Comparison of ENCODE assay signal across 8 cellular contexts in the genomic region with DNA sequence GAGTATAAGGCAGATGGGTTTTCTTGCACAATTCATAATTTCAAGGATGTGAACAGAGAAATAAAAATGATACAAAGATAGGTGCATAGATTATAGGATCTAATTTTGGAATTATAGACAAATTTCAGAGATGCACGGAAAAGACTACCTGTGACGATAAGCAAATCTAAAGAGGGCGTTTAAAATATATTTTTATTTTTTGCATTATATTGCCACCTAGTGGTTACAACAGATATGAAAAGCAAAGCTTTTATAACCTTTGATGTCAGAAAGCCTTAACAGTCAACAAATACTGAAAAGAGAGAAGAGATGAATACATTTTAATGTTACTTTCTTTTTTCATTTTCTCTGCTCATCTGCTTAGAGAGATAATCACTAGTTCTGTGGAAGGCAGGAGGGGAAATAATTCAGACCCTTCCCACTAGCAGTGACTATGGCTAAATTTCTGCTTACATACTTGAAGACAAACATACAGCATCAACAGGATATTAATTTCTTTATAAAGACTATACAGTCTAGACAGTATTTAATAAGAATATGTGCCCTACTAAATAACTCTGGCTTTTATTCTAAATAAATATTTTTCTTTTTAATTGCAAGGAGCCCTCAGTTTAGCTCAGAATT. TPM values are rescaled to one million over a fixed set of nuclear protein-coding genes. Genes with fewer than 3 reads are reported as not detected.
DNase-seq lines count a peak whose midpoint lies in the region; ATAC-seq and TF ChIP-seq lines count a peak whose summit lies in the region.

No MANE protein-coding gene starts in this region.

- in situ Hi-C loops in brain microvascular endothelial cell (cut with HindIII; ENCODE audit: low pct_ligation_motif_present, low sequenced_read_pairs) = no loop called here

- H2BK120ac ChIP-seq in mesendoderm (ENCODE audit: low read depth, low read length) = no peak overlapping the region

- no peak overlapping the region for H2BK15ac ChIP-seq in mesendoderm (replicated peaks; ENCODE audit: low read depth)

- H3K9me3 ChIP-seq in left ventricle myocardium inferior (replicated peaks) = no peaks in the 10 kb centered on the region

- H3K4ac ChIP-seq in mesendoderm (ENCODE audit: low read depth, low read length) = no peak overlapping the region

- WGBS in mesendoderm (ENCODE audit: extremely low coverage, insufficient coverage, low lambda C conversion rate) = no CpG with 5 or more reads among the region's 3 CpGs

- H3K4me1 ChIP-seq in left ventricle myocardium inferior (no peaks in the 10 kb centered on the region), mesendoderm (ENCODE audit: control insufficient read depth, low read depth, low read length) (no peaks in the 10 kb centered on the region)

- H3K27me3 ChIP-seq in left ventricle myocardium inferior (ENCODE audit: low read depth) = no peaks in the 10 kb centered on the region
- no peaks in the 10 kb centered on the region for H3K27me3 ChIP-seq in brain microvascular endothelial cell (replicated peaks)
- no peaks in the 10 kb centered on the region for H3K27me3 ChIP-seq in mesendoderm (ENCODE audit: insufficient read depth, low read length, poor library complexity)

- no peaks in the 10 kb centered on the region for H3K79me1 ChIP-seq in mesendoderm (ENCODE audit: low read length)

- H3K36me3 ChIP-seq in left ventricle myocardium inferior = no peaks in the 10 kb centered on the region
- H3K36me3 ChIP-seq in brain microvascular endothelial cell (replicated peaks) = no peaks in the 10 kb centered on the region
- no peaks in the 10 kb centered on the region for H3K36me3 ChIP-seq in mesendoderm (ENCODE audit: control insufficient read depth, insufficient read depth, low read length)

- no peak overlapping the region for H2AK5ac ChIP-seq in mesendoderm (ENCODE audit: low read length)

- intact Hi-C loops in left ventricle myocardium inferior (cut with micrococcal nuclease) (loop anchor here (5.0 kb wide), 1 partner anchor 453 kb away; no protein-coding TSS in a partner anchor), left ventricle myocardium superior (cut with micrococcal nuclease) (no loop called here)

- TF ChIP-seq CTCF in left ventricle myocardium inferior (IDR thresholded peaks at IDR 0.05; ENCODE audit: borderline replicate concordance) (peak; percentile 77), brain microvascular endothelial cell (IDR thresholded peaks at IDR 0.05; ENCODE audit: low read depth, low read length, missing control alignments) (peak; percentile 27)

- no peak overlapping the region for H3K56ac ChIP-seq in mesendoderm (ENCODE audit: low read length)

- H3K4me2 ChIP-seq in mesendoderm (ENCODE audit: low read length) = no peak overlapping the region

- ATAC-seq in left ventricle myocardium superior (no peak), HG02981 (IDR thresholded peaks at IDR 0.05; ENCODE audit: unreplicated experiment) (peak; percentile 74)

- no peak overlapping the region for H3K23ac ChIP-seq in mesendoderm (ENCODE audit: low read length)

- H3K9ac ChIP-seq in mesendoderm (ENCODE audit: low read length) = no peak overlapping the region

- H3K27ac ChIP-seq in left ventricle myocardium inferior (replicated peaks) = no peak overlapping the region
- H3K27ac ChIP-seq in brain microvascular endothelial cell = no peak overlapping the region
- no peak overlapping the region for H3K27ac ChIP-seq in mesendoderm (ENCODE audit: low read depth, low read length)

- no peak overlapping the region for H4K5ac ChIP-seq in mesendoderm (ENCODE audit: low read length)

- H3K79me2 ChIP-seq in mesendoderm (ENCODE audit: control insufficient read depth, insufficient read depth, low read length) = no peaks in the 10 kb centered on the region

- H3K4me3 ChIP-seq in left ventricle myocardium inferior = no peak overlapping the region
- no peak overlapping the region for H3K4me3 ChIP-seq in brain microvascular endothelial cell (ENCODE audit: low read depth, low read length)
- H3K4me3 ChIP-seq in mesendoderm (ENCODE audit: low read length) = no peak overlapping the region

- no peak overlapping the region for H4K8ac ChIP-seq in mesendoderm (ENCODE audit: low read depth, low read length)

- DNase-seq in left ventricle myocardium inferior = no peak
- no peak for DNase-seq in left ventricle myocardium superior
- peak; percentile 32 for DNase-seq in NCI-H2171 treated with DMSO at 0.1 percent for 48 hours (lab: John Stamatoyannopoulos, UW)
- no peak for DNase-seq in brain microvascular endothelial cell
- DNase-seq in mesendoderm = peak; percentile 55
- no peak for DNase-seq in putamen (ENCODE audit: low spot score)
- no peak for DNase-seq in 8988T

- H2BK5ac ChIP-seq in mesendoderm (ENCODE audit: low read length) = no peak overlapping the region

- H3K18ac ChIP-seq in mesendoderm (ENCODE audit: low read length) = no peak overlapping the region

RNA-seq across cellular contexts. Expression of gene NTS, which starts 46.3 kb away (rescaled TPM):
- not detected for total RNA-seq in left ventricle myocardium inferior
- 0.20 TPM for total RNA-seq in left ventricle myocardium superior
- 840 TPM for polyA plus RNA-seq in mesendoderm (2013, experiment 1 of 2)
- polyA plus RNA-seq in mesendoderm (2013, experiment 2 of 2) = 873 TPM

Comparison
In these comparisons a context has a peak if more than half of its experiments do, and no peak if none do; other contexts are left out.
1. DNase-seq: peak in NCI-H2171 treated with DMSO at 0.1 percent for 48 hours (single experiment) and mesendoderm (single experiment); none in left ventricle myocardium inferior (single experiment), left ventricle myocardium superior (single experiment), brain microvascular endothelial cell (single experiment), putamen (single experiment) and 8988T (single experiment).